In genomic region chrX:103638479-103639346, GRCh38 we compare ENCODE assay signal across 7 cellular contexts. TPM values are rescaled to one million over a fixed set of nuclear protein-coding genes. Genes with fewer than 3 reads are reported as not detected.
A peak's percentile ranks its signal among the peaks of the same experiment; 100 is the strongest.
DNase-seq lines count a peak whose midpoint lies in the region; ATAC-seq, FAIRE-seq and TF ChIP-seq lines count a peak whose summit lies in the region.
"Not testable (repeated sequence)": the region's sequence is repeated elsewhere in the genome, so short reads cannot be mapped to it uniquely, and the experiment has no call there.

No MANE protein-coding gene starts in this region.

- FAIRE-seq in astrocyte (lab: Jason Lieb, UNC); HepG2 (lab: Jason Lieb, UNC): not testable (repeated sequence)

- not testable (repeated sequence) for H3K27me3 Mint-ChIP-seq in astrocyte (ENCODE audit: low read depth, unreplicated experiment)

- no CpG with 5 or more reads among the region's 6 CpGs for WGBS in HepG2 (ENCODE audit: low lambda C conversion rate)
- WGBS in ovary, 3 donors = 21 to 29% (median 29%) methylated on average over 5 to 6 of the region's 6 CpGs

- ATAC-seq in HepG2 = peak; percentile 35; the same call in 2 of the 3 replicates

- H3K27ac ChIP-seq in astrocyte (ENCODE audit: low read depth, low read length) = peak overlapping the region; percentile 68
- H3K27ac ChIP-seq in epithelial cell of prostate = peak overlapping the region; percentile 79
- H3K27ac ChIP-seq in HepG2 (ENCODE audit: extremely low read length, insufficient read depth, low read length); ovary: not testable (repeated sequence)

- BruUV-seq in HepG2 (replicated peaks; lab: Mats Ljungman, UMichigan) = not testable (repeated sequence)

- POLR2A ChIA-PET in HepG2 (lab: Yijun Ruan, JAX) = interaction anchor here (1.0 kb wide), 1 partner anchor 47 kb away, joined by 3 read pairs; no protein-coding TSS in a partner anchor

- H3K36me3 ChIP-seq in astrocyte (ENCODE audit: insufficient read depth, low read length); HepG2 (replicated peaks in 1 of 2; ENCODE audit: control insufficient read depth in 1 of 2, insufficient read depth in 2 of 2, low read length in 2 of 2); ovary: not testable (repeated sequence)

- not testable (repeated sequence) for H3K4me3 Mint-ChIP-seq in astrocyte (ENCODE audit: unreplicated experiment)

- not testable (repeated sequence) for H3K9me3 Mint-ChIP-seq in astrocyte (ENCODE audit: unreplicated experiment)

- H3K4me1 Mint-ChIP-seq in astrocyte (ENCODE audit: low read depth, unreplicated experiment) = peaks cover 14% of the 10 kb centered on the region

- not testable (repeated sequence) for TF ChIP-seq RAD21 in HepG2 (CRISPR knock-in tag; IDR thresholded peaks at IDR 0.05)

- TF ChIP-seq POLR2A in HepG2 (IDR thresholded peaks at IDR 0.05; ENCODE audit: insufficient read depth in 1 of 2, low read depth in 2 of 2, low read length in 2 of 2); ovary (IDR thresholded peaks at IDR 0.05): not testable (repeated sequence)

- H3K9ac ChIP-seq in astrocyte (ENCODE audit: low read length) = peak overlapping the region; percentile 38
- not testable (repeated sequence) for H3K9ac ChIP-seq in HepG2 (ENCODE audit: insufficient read depth, low read depth, low read length)

- H2AFZ ChIP-seq in astrocyte (ENCODE audit: low read depth, low read length) = peak overlapping the region; percentile 34
- H2AFZ ChIP-seq in HepG2 (ENCODE audit: low read length) = not testable (repeated sequence)

- H3K4me2 ChIP-seq in astrocyte (ENCODE audit: low read length) = peak overlapping the region; percentile 54
- H3K4me2 ChIP-seq in HepG2 (ENCODE audit: low read depth, low read length) = not testable (repeated sequence)

- intact Hi-C loops in HepG2 (cut with micrococcal nuclease; ENCODE audit: unreplicated experiment) = not testable (repeated sequence)
- intact Hi-C loops in ovary (cut with DNase I) = loop anchor here in 2 of 4 donors (10.0 kb wide), 1 partner anchor 46 kb away; the partner anchor contains the start of gene MORF4L2 (in 2 of the 2)

- H3K27ac Mint-ChIP-seq in astrocyte (ENCODE audit: unreplicated experiment) = not testable (repeated sequence)

- DNase-seq in DMS79 treated with DMSO at 0.1 percent for 48 hours (lab: John Stamatoyannopoulos, UW) (peak; percentile 8), NCI-H1105 treated with DMSO at 0.1 percent for 48 hours (lab: John Stamatoyannopoulos, UW) (peak; percentile 14), NCI-H69 (lab: John Stamatoyannopoulos, UW) (peak; percentile 31), astrocyte (ENCODE audit: low read depth) (peak; percentile 4), ovary (peak; percentile 26 to 54 (median 40))
- DNase-seq in epithelial cell of prostate (ENCODE audit: low read depth, low spot score); HepG2 (ENCODE audit: low spot score): not testable (repeated sequence)

- TF ChIP-seq EP300 in HepG2 (IDR thresholded peaks at IDR 0.05; ENCODE audit: low read depth in 2 of 2, low read length in 2 of 2); HepG2 (CRISPR knock-in tag; IDR thresholded peaks at IDR 0.05; ENCODE audit: borderline replicate concordance); ovary (IDR thresholded peaks at IDR 0.05): not testable (repeated sequence)

- CTCF ChIA-PET in HepG2 (lab: Yijun Ruan, JAX; ENCODE audit: low intra/inter-chr PET ratio, low total read pairs) = not testable (repeated sequence)

- not testable (repeated sequence) for H3K9me3 ChIP-seq in astrocyte (ENCODE audit: insufficient read depth, low read depth, low read length); HepG2 (ENCODE audit: low read length); ovary

- not testable (repeated sequence) for TF ChIP-seq CTCF in astrocyte (IDR thresholded peaks at IDR 0.05; ENCODE audit: insufficient read depth, low read depth, low read length); HepG2 (CRISPR knock-in tag; IDR thresholded peaks at IDR 0.05); ovary (IDR thresholded peaks at IDR 0.05)

- not testable (repeated sequence) for H3K4me3 ChIP-seq in astrocyte (ENCODE audit: insufficient read depth, low read depth, low read length); HepG2 (replicated peaks in 1 of 3; ENCODE audit: insufficient read depth in 1 of 3, low read depth in 2 of 3, low read length in 3 of 3); ovary

- H3K27me3 ChIP-seq in astrocyte (ENCODE audit: insufficient read depth, low read length); HepG2 (ENCODE audit: control insufficient read depth in 1 of 2, insufficient read depth in 2 of 2, low read length in 2 of 2); ovary: not testable (repeated sequence)

- not testable (repeated sequence) for H3K36me3 Mint-ChIP-seq in astrocyte (ENCODE audit: low read depth, unreplicated experiment)

- in situ Hi-C loops in HepG2 (cut with HindIII; ENCODE audit: extremely low pct_ligation_motif_present, low pct_unique_long_range_greater_than_20kb) = not testable (repeated sequence)

- peaks cover 24% of the 10 kb centered on the region for H3K4me1 ChIP-seq in astrocyte (ENCODE audit: insufficient read depth, low read length)
- peaks cover 10% of the 10 kb centered on the region for H3K4me1 ChIP-seq in HepG2 (ENCODE audit: insufficient read depth, low read length)
- not testable (repeated sequence) for H3K4me1 ChIP-seq in ovary (ENCODE audit: insufficient read depth)

- not testable (repeated sequence) for H3K79me2 ChIP-seq in astrocyte (ENCODE audit: insufficient read depth, low read length); HepG2 (ENCODE audit: insufficient read depth, low read length)

- not testable (repeated sequence) for H4K20me1 ChIP-seq in astrocyte (ENCODE audit: insufficient read depth, low read length); HepG2 (ENCODE audit: insufficient read depth, low read length)

RNA-seq across cellular contexts. Expression of gene TCEAL1, which starts 9.9 kb away (rescaled TPM):
- total RNA-seq in astrocyte = 9.6 and 12.3 TPM in 2 replicates
- total RNA-seq in HepG2 (2016; rRNA removed; fragmentation: Illumina TruSeq; extraction: Trizol) = 14.8 and 23.1 TPM in 2 replicates
- 7.1 TPM in 2 replicates for total RNA-seq in HepG2 (2016; cell fraction: cytosol; rRNA removed; fragmentation: Illumina TruSeq; extraction: Trizol; ENCODE audit: low read depth)
- total RNA-seq in HepG2 (2016; cell fraction: insoluble cytoplasmic fraction; rRNA removed; fragmentation: Illumina TruSeq; extraction: Trizol) = 15.5 and 21.7 TPM in 2 replicates
- 13.2 and 14.2 TPM in 2 replicates for total RNA-seq in HepG2 (2016; cell fraction: membrane; rRNA removed; fragmentation: Illumina TruSeq; extraction: Trizol)
- 10.2 and 10.3 TPM in 2 replicates for total RNA-seq in HepG2 (2016; cell fraction: nucleus; rRNA removed; fragmentation: Illumina TruSeq; extraction: Trizol)
- 9.4 and 11.2 TPM in 2 replicates for polyA plus RNA-seq in HepG2 (2011; rRNA removed)
- 8.4 and 10.8 TPM in 2 replicates for polyA plus RNA-seq in HepG2 (2011; cell fraction: cytosol; rRNA removed)
- polyA plus RNA-seq in HepG2 (2011; cell fraction: nucleus; rRNA removed) = 5.6 and 9.0 TPM in 2 replicates
- polyA plus RNA-seq in HepG2 (2012) = 11.4 and 14.8 TPM in 2 replicates
- 7.0 and 7.2 TPM in 2 replicates for polyA plus RNA-seq in HepG2 (2016; cell fraction: cytosol; fragmentation: Illumina TruSeq; extraction: Trizol; ENCODE audit: low read depth)
- polyA plus RNA-seq in HepG2 (2016; cell fraction: insoluble cytoplasmic fraction; fragmentation: Illumina TruSeq; extraction: Trizol; ENCODE audit: low read depth) = 34.4 and 35.1 TPM in 2 replicates
- polyA plus RNA-seq in HepG2 (2016; cell fraction: membrane; fragmentation: Illumina TruSeq; extraction: Trizol; ENCODE audit: low read depth) = 13.5 and 14.8 TPM in 2 replicates
- 19.1 and 20.7 TPM in 2 replicates for polyA plus RNA-seq in HepG2 (2016; cell fraction: nucleus; fragmentation: Illumina TruSeq; extraction: Trizol; ENCODE audit: insufficient read depth, low read depth)
- 2.3 and 4.0 TPM in 2 replicates for polyA minus RNA-seq in HepG2 (2011; rRNA and poly(A)+ RNA removed; ENCODE audit: low replicate concordance)
- polyA minus RNA-seq in HepG2 (2011; cell fraction: cytosol; rRNA and poly(A)+ RNA removed) = 3.3 and 3.9 TPM in 2 replicates
- polyA minus RNA-seq in HepG2 (2011; cell fraction: nucleus; rRNA and poly(A)+ RNA removed) = 3.2 and 3.9 TPM in 2 replicates
- 100 to 1,000 TPM; 112 to 525 (median 234) TPM for total RNA-seq in ovary
- 100 to 1,000 TPM; 156 to 304 TPM for polyA plus RNA-seq in ovary

RNA-seq across cellular contexts. Expression of gene TCEAL3, which starts 30.9 kb away (rescaled TPM):
- total RNA-seq in astrocyte (13.5 and 15.2 TPM in 2 replicates), HepG2 (2016; rRNA removed; fragmentation: Illumina TruSeq; extraction: Trizol) (0.09 TPM in 1 of 2 replicates, not detected in the other), ovary (100 to 1,000 TPM in 4 of 7 donors, 10 to 100 TPM in 3; 67.8 to 150 (median 118) TPM)
- not detected in 2 replicates for total RNA-seq in HepG2 (2016; cell fraction: cytosol; rRNA removed; fragmentation: Illumina TruSeq; extraction: Trizol; ENCODE audit: low read depth)
- 0.22 TPM in 1 of 2 replicates, not detected in the other for total RNA-seq in HepG2 (2016; cell fraction: insoluble cytoplasmic fraction; rRNA removed; fragmentation: Illumina TruSeq; extraction: Trizol)
- not detected in 2 replicates for total RNA-seq in HepG2 (2016; cell fraction: membrane; rRNA removed; fragmentation: Illumina TruSeq; extraction: Trizol)
- total RNA-seq in HepG2 (2016; cell fraction: nucleus; rRNA removed; fragmentation: Illumina TruSeq; extraction: Trizol) = 0.53 TPM in 1 of 2 replicates, not detected in the other
- polyA plus RNA-seq in HepG2 (2011; rRNA removed) (0.08 and 0.12 TPM in 2 replicates), ovary (100 to 1,000 TPM; 146 to 195 TPM)
- not detected in 2 replicates for polyA plus RNA-seq in HepG2 (2011; cell fraction: cytosol; rRNA removed)
- 0.40 TPM in 1 of 2 replicates, not detected in the other for polyA plus RNA-seq in HepG2 (2011; cell fraction: nucleus; rRNA removed)
- polyA plus RNA-seq in HepG2 (2012) = 0.21 and 0.27 TPM in 2 replicates
- polyA plus RNA-seq in HepG2 (2016; cell fraction: cytosol; fragmentation: Illumina TruSeq; extraction: Trizol; ENCODE audit: low read depth) = not detected in 2 replicates
- polyA plus RNA-seq in HepG2 (2016; cell fraction: insoluble cytoplasmic fraction; fragmentation: Illumina TruSeq; extraction: Trizol; ENCODE audit: low read depth) = not detected in 2 replicates
- polyA plus RNA-seq in HepG2 (2016; cell fraction: membrane; fragmentation: Illumina TruSeq; extraction: Trizol; ENCODE audit: low read depth) = not detected in 2 replicates
- 0.46 and 0.73 TPM in 2 replicates for polyA plus RNA-seq in HepG2 (2016; cell fraction: nucleus; fragmentation: Illumina TruSeq; extraction: Trizol; ENCODE audit: insufficient read depth, low read depth)
- not detected in 2 replicates for polyA minus RNA-seq in HepG2 (2011; rRNA and poly(A)+ RNA removed; ENCODE audit: low replicate concordance)
- not detected in 2 replicates for polyA minus RNA-seq in HepG2 (2011; cell fraction: cytosol; rRNA and poly(A)+ RNA removed)
- polyA minus RNA-seq in HepG2 (2011; cell fraction: nucleus; rRNA and poly(A)+ RNA removed) = 0.37 TPM in 1 of 2 replicates, not detected in the other

RNA-seq across cellular contexts. Expression of gene MORF4L2, which starts 47.8 kb away (rescaled TPM):
- total RNA-seq in astrocyte = 514 and 533 TPM in 2 replicates
- 469 and 687 TPM in 2 replicates for total RNA-seq in HepG2 (2016; rRNA removed; fragmentation: Illumina TruSeq; extraction: Trizol)
- 65.6 and 69.7 TPM in 2 replicates for total RNA-seq in HepG2 (2016; cell fraction: cytosol; rRNA removed; fragmentation: Illumina TruSeq; extraction: Trizol; ENCODE audit: low read depth)
- 454 and 705 TPM in 2 replicates for total RNA-seq in HepG2 (2016; cell fraction: insoluble cytoplasmic fraction; rRNA removed; fragmentation: Illumina TruSeq; extraction: Trizol)
- total RNA-seq in HepG2 (2016; cell fraction: membrane; rRNA removed; fragmentation: Illumina TruSeq; extraction: Trizol) = 155 and 156 TPM in 2 replicates
- 190 and 205 TPM in 2 replicates for total RNA-seq in HepG2 (2016; cell fraction: nucleus; rRNA removed; fragmentation: Illumina TruSeq; extraction: Trizol)
- 312 and 358 TPM in 2 replicates for polyA plus RNA-seq in HepG2 (2011; rRNA removed)
- polyA plus RNA-seq in HepG2 (2011; cell fraction: cytosol; rRNA removed) = 252 and 394 TPM in 2 replicates
- polyA plus RNA-seq in HepG2 (2011; cell fraction: nucleus; rRNA removed) = 161 and 228 TPM in 2 replicates
- 304 and 421 TPM in 2 replicates for polyA plus RNA-seq in HepG2 (2012)
- 36.8 and 38.0 TPM in 2 replicates for polyA plus RNA-seq in HepG2 (2016; cell fraction: cytosol; fragmentation: Illumina TruSeq; extraction: Trizol; ENCODE audit: low read depth)
- 558 and 637 TPM in 2 replicates for polyA plus RNA-seq in HepG2 (2016; cell fraction: insoluble cytoplasmic fraction; fragmentation: Illumina TruSeq; extraction: Trizol; ENCODE audit: low read depth)
- 89.0 and 96.0 TPM in 2 replicates for polyA plus RNA-seq in HepG2 (2016; cell fraction: membrane; fragmentation: Illumina TruSeq; extraction: Trizol; ENCODE audit: low read depth)
- 444 and 460 TPM in 2 replicates for polyA plus RNA-seq in HepG2 (2016; cell fraction: nucleus; fragmentation: Illumina TruSeq; extraction: Trizol; ENCODE audit: insufficient read depth, low read depth)
- polyA minus RNA-seq in HepG2 (2011; rRNA and poly(A)+ RNA removed; ENCODE audit: low replicate concordance) = 93.9 and 199 TPM in 2 replicates
- polyA minus RNA-seq in HepG2 (2011; cell fraction: cytosol; rRNA and poly(A)+ RNA removed) = 113 and 127 TPM in 2 replicates
- polyA minus RNA-seq in HepG2 (2011; cell fraction: nucleus; rRNA and poly(A)+ RNA removed) = 114 and 158 TPM in 2 replicates
- total RNA-seq in ovary = 100 to 1,000 TPM; 457 to 960 (median 603) TPM
- polyA plus RNA-seq in ovary = 100 to 1,000 TPM; 730 to 773 TPM

RNA-seq across cellular contexts. Expression of gene TCEAL4, which starts 53.4 kb away (rescaled TPM):
- 49.9 and 51.3 TPM in 2 replicates for total RNA-seq in astrocyte
- 31.0 and 36.1 TPM in 2 replicates for total RNA-seq in HepG2 (2016; rRNA removed; fragmentation: Illumina TruSeq; extraction: Trizol)
- total RNA-seq in HepG2 (2016; cell fraction: cytosol; rRNA removed; fragmentation: Illumina TruSeq; extraction: Trizol; ENCODE audit: low read depth) = 13.0 and 14.9 TPM in 2 replicates
- total RNA-seq in HepG2 (2016; cell fraction: insoluble cytoplasmic fraction; rRNA removed; fragmentation: Illumina TruSeq; extraction: Trizol) = 31.3 and 40.7 TPM in 2 replicates
- total RNA-seq in HepG2 (2016; cell fraction: membrane; rRNA removed; fragmentation: Illumina TruSeq; extraction: Trizol) = 13.2 and 13.9 TPM in 2 replicates
- 14.6 TPM in 2 replicates for total RNA-seq in HepG2 (2016; cell fraction: nucleus; rRNA removed; fragmentation: Illumina TruSeq; extraction: Trizol)
- 12.6 and 13.3 TPM in 2 replicates for polyA plus RNA-seq in HepG2 (2011; rRNA removed)
- 6.5 and 10.6 TPM in 2 replicates for polyA plus RNA-seq in HepG2 (2011; cell fraction: cytosol; rRNA removed)
- 8.1 and 10.6 TPM in 2 replicates for polyA plus RNA-seq in HepG2 (2011; cell fraction: nucleus; rRNA removed)
- polyA plus RNA-seq in HepG2 (2012) = 36.2 and 51.2 TPM in 2 replicates
- 10.2 and 12.2 TPM in 2 replicates for polyA plus RNA-seq in HepG2 (2016; cell fraction: cytosol; fragmentation: Illumina TruSeq; extraction: Trizol; ENCODE audit: low read depth)
- 66.3 and 74.1 TPM in 2 replicates for polyA plus RNA-seq in HepG2 (2016; cell fraction: insoluble cytoplasmic fraction; fragmentation: Illumina TruSeq; extraction: Trizol; ENCODE audit: low read depth)
- polyA plus RNA-seq in HepG2 (2016; cell fraction: membrane; fragmentation: Illumina TruSeq; extraction: Trizol; ENCODE audit: low read depth) = 12.4 and 16.1 TPM in 2 replicates
- polyA plus RNA-seq in HepG2 (2016; cell fraction: nucleus; fragmentation: Illumina TruSeq; extraction: Trizol; ENCODE audit: insufficient read depth, low read depth) = 43.6 and 49.8 TPM in 2 replicates
- 3.5 and 13.0 TPM in 2 replicates for polyA minus RNA-seq in HepG2 (2011; rRNA and poly(A)+ RNA removed; ENCODE audit: low replicate concordance)
- polyA minus RNA-seq in HepG2 (2011; cell fraction: cytosol; rRNA and poly(A)+ RNA removed) = 5.4 and 6.7 TPM in 2 replicates
- 7.1 and 8.2 TPM in 2 replicates for polyA minus RNA-seq in HepG2 (2011; cell fraction: nucleus; rRNA and poly(A)+ RNA removed)
- 100 to 1,000 TPM; 333 to 772 (median 462) TPM for total RNA-seq in ovary
- polyA plus RNA-seq in ovary = 1,000 to 10,000 TPM in 1 of 2 donors, 100 to 1,000 TPM in 1; 942 to 1,592 TPM
